19 cellular contexts compared by ENCODE assay signal in the genomic region with DNA sequence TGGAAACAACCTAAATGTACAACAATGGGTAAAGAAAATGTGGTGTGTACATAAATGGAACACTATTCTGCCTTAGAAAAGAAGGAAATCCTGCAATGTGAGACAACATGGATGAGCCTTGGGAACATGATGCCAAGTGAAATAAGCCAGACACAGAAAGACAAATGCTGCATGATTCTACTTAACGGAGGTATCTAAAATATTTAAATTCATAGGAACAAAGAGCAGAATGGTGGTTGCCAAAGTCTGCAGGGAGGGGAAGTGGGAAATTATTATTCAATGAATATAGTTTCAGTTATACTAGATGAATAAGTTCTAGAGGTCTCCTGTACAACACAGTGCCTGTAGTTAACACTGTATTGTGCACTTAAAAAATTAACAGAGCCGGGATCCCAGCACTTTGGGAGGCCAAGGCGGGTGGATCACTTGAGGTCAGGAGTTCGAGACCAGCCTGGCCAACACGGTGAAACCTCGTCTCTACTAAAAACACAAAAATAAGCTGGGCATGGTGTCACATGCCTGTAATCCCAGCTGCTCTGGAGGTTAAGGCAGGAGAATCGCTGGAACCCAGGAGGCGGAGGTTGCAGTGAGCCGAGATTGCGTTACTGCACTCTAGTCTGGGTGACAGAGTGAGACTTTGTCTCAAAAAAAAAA.
DNase-seq lines count a peak whose midpoint lies in the region; ATAC-seq, FAIRE-seq and TF ChIP-seq lines count a peak whose summit lies in the region.
"Had no signal": no experiment of that assay in that cellular context is flagged by ENCODE, and none has a peak within 500 bp of the region (broad histone marks: within the 10 kb centered on the region; RNA-seq: fewer than 3 reads in every experiment).

No MANE protein-coding gene starts in this region.

- no peak overlapping the region for H2AK5ac ChIP-seq in trophoblast cell (ENCODE audit: low read length)

- no peak for FAIRE-seq in endothelial cell of umbilical vein (lab: Jason Lieb, UNC)
- FAIRE-seq: HepG2 had no signal

- WGBS in trophoblast cell (ENCODE audit: extremely low coverage, insufficient coverage, insufficient read length): no CpG with 5 or more reads among the region's 10 CpGs

- CTCF ChIA-PET in endothelial cell of umbilical vein (lab: Charles Lee): no interaction called here

- H3K9me3 ChIP-seq in endothelial cell of umbilical vein (replicated peaks; ENCODE audit: control insufficient read depth, insufficient read depth, low read length) (no peaks in the 10 kb centered on the region), trophoblast cell (ENCODE audit: insufficient read depth, low read depth, low read length) (peaks cover 5% of the 10 kb centered on the region)

- peaks cover 2% of the 10 kb centered on the region for H3K79me1 ChIP-seq in trophoblast cell (ENCODE audit: low read length)

- H3K4me1 Mint-ChIP-seq in activated naive CD4-positive, alpha-beta T cell treated with anti-CD3 and anti-CD28 coated beads, Interleukin-2, amount 50 U/mL, for 24 hours: peaks cover 90% of the 10 kb centered on the region
- H3K4me1 Mint-ChIP-seq in activated T-helper 17 cell treated with anti-CD3 and anti-CD28 coated beads, Interleukin-2, amount 50 U/mL, for 72 hours: peaks cover 55% of the 10 kb centered on the region
- H3K4me1 Mint-ChIP-seq in CD14-positive monocyte: peaks cover 4% of the 10 kb centered on the region

- H3K27ac Mint-ChIP-seq in activated naive CD4-positive, alpha-beta T cell treated with anti-CD3 and anti-CD28 coated beads, Interleukin-2, amount 50 U/mL, for 24 hours: peak overlapping the region; percentile 93
- H3K27ac Mint-ChIP-seq in activated naive CD4-positive, alpha-beta T cell treated with anti-CD3 and anti-CD28 coated beads, Interleukin-2, amount 50 U/mL, for 72 hours: peak overlapping the region in 1 of 2 donors; percentile 58
- peak overlapping the region; percentile 58 for H3K27ac Mint-ChIP-seq in activated T-helper 17 cell treated with anti-CD3 and anti-CD28 coated beads, Interleukin-2, amount 50 U/mL, for 72 hours
- no peak overlapping the region for H3K27ac Mint-ChIP-seq in CD14-positive monocyte
- H3K27ac Mint-ChIP-seq: CD8-positive, alpha-beta T cell had no signal

- no peak overlapping the region for H3K23ac ChIP-seq in trophoblast cell (ENCODE audit: low read length)

- no peak overlapping the region for H4K8ac ChIP-seq in trophoblast cell (ENCODE audit: low read depth, low read length)

- H3K36me3 Mint-ChIP-seq in activated naive CD4-positive, alpha-beta T cell treated with anti-CD3 and anti-CD28 coated beads, Interleukin-2, amount 50 U/mL, for 24 hours: peaks cover 6% of the 10 kb centered on the region
- H3K36me3 Mint-ChIP-seq in activated naive CD4-positive, alpha-beta T cell treated with anti-CD3 and anti-CD28 coated beads, Interleukin-2, amount 50 U/mL, for 72 hours: peaks cover 0 to 41% of the 10 kb centered on the region in 2 donors
- H3K36me3 Mint-ChIP-seq in activated T-helper 17 cell treated with anti-CD3 and anti-CD28 coated beads, Interleukin-2, amount 50 U/mL, for 72 hours (ENCODE audit: low read depth): peaks cover 5% of the 10 kb centered on the region
- no peaks in the 10 kb centered on the region for H3K36me3 Mint-ChIP-seq in CD14-positive monocyte
- H3K36me3 Mint-ChIP-seq: CD8-positive, alpha-beta T cell had no signal

- H3K36me3 ChIP-seq in endothelial cell of umbilical vein (ENCODE audit: control insufficient read depth in 2 of 2, extremely low read depth in 1 of 2, insufficient read depth in 2 of 2, low read length in 2 of 2) (no peaks in the 10 kb centered on the region), trophoblast cell (ENCODE audit: control insufficient read depth in 1 of 2, insufficient read depth in 2 of 2, low read length in 2 of 2) (no peaks in the 10 kb centered on the region)
- H3K36me3 ChIP-seq: HAP-1 had no signal

- H2BK120ac ChIP-seq in trophoblast cell (ENCODE audit: insufficient read depth, low read length, poor library complexity): no peak overlapping the region

- H3K9me3 Mint-ChIP-seq in activated naive CD4-positive, alpha-beta T cell treated with anti-CD3 and anti-CD28 coated beads, Interleukin-2, amount 50 U/mL, for 24 hours: peaks cover 5% of the 10 kb centered on the region
- peaks cover 10 to 11% of the 10 kb centered on the region in 2 donors for H3K9me3 Mint-ChIP-seq in activated naive CD4-positive, alpha-beta T cell treated with anti-CD3 and anti-CD28 coated beads, Interleukin-2, amount 50 U/mL, for 72 hours
- H3K9me3 Mint-ChIP-seq in activated T-helper 17 cell treated with anti-CD3 and anti-CD28 coated beads, Interleukin-2, amount 50 U/mL, for 72 hours: no peaks in the 10 kb centered on the region
- H3K9me3 Mint-ChIP-seq in CD14-positive monocyte: peaks cover 12 to 41% (median 26%) of the 10 kb centered on the region in 7 donors

- H2BK5ac ChIP-seq in trophoblast cell (ENCODE audit: low read depth, low read length, poor library complexity): no peak overlapping the region

- no peak overlapping the region for H2BK12ac ChIP-seq in trophoblast cell (ENCODE audit: low read length)

- no peak overlapping the region for H3K4me2 ChIP-seq in endothelial cell of umbilical vein (ENCODE audit: insufficient read depth, low read length)
- no peak overlapping the region for H3K4me2 ChIP-seq in trophoblast cell (ENCODE audit: low read length)
- H3K4me2 ChIP-seq: PC-9 had no signal

- POLR2A ChIA-PET in endothelial cell of umbilical vein (lab: Charles Lee): no interaction called here

- H3K4me3 ChIP-seq in endothelial cell of umbilical vein (replicated peaks in 1 of 3; ENCODE audit: insufficient read depth in 1 of 3, low read depth in 1 of 3, low read length in 3 of 3): no peak overlapping the region
- H3K4me3 ChIP-seq in trophoblast cell (ENCODE audit: low read depth, low read length): no peak overlapping the region
- H3K4me3 ChIP-seq: HAP-1, PC-9 had no signal

- no peaks in the 10 kb centered on the region for H3K9me1 ChIP-seq in endothelial cell of umbilical vein (replicated peaks; ENCODE audit: control insufficient read depth, extremely low read depth, insufficient read depth, low read length)

- dilution Hi-C loops in endothelial cell of umbilical vein (cut with MboI; ENCODE audit: extremely low pct_ligation_motif_present, low sequenced_read_pairs): no loop called here

- H3K18ac ChIP-seq in trophoblast cell (ENCODE audit: low read length): no peak overlapping the region

- H4K12ac ChIP-seq in trophoblast cell (ENCODE audit: low read depth, low read length): no peak overlapping the region

- H3K27ac ChIP-seq in endothelial cell of umbilical vein (ENCODE audit: insufficient read depth, low read depth, low read length): no peak overlapping the region
- no peak overlapping the region for H3K27ac ChIP-seq in trophoblast cell (ENCODE audit: low read depth, low read length)
- H3K27ac ChIP-seq: PC-9 had no signal

- intact Hi-C loops in endothelial cell of umbilical vein (cut with micrococcal nuclease) (no loop called here), sciatic nerve (cut with DNase I) (no loop called here), CD14-positive monocyte (cut with micrococcal nuclease) (no loop called here)

- H3K27me3 ChIP-seq in endothelial cell of umbilical vein (ENCODE audit: control insufficient read depth in 2 of 2, insufficient read depth in 2 of 2, low read length in 2 of 2) (no peaks in the 10 kb centered on the region), trophoblast cell (ENCODE audit: insufficient read depth, low read length) (no peaks in the 10 kb centered on the region)

- no peak for DNase-seq in activated naive CD4-positive, alpha-beta T cell treated with anti-CD3 and anti-CD28 coated beads, Interleukin-2, amount 50 U/mL, for 72 hours (ENCODE audit: low spot score in 2 of 2)
- peak; percentile 59 for DNase-seq in endothelial cell of umbilical vein (ENCODE audit: low read depth, low spot score)
- DNase-seq in sciatic nerve (ENCODE audit: low spot score): no peak
- DNase-seq in trophoblast cell: no peak
- DNase-seq in CD14-positive monocyte (ENCODE audit: low spot score): no peak
- DNase-seq: ACHN; CD8-positive, alpha-beta T cell; EL; Kasumi-1; NCI-H1417; NCI-H1930; NCI-H2171; NCI-H446 treated with DMSO at 0.1 percent for 48 hours; NCI-H748 treated with DMSO at 0.1 percent for 48 hours; PC-9 had no signal

- TF ChIP-seq POLR2A in endothelial cell of umbilical vein (IDR thresholded peaks at IDR 0.05; ENCODE audit: low read depth, low read length): no peak

- H3K4ac ChIP-seq in trophoblast cell (ENCODE audit: low read depth, low read length): no peak overlapping the region

- H2AFZ ChIP-seq in endothelial cell of umbilical vein (ENCODE audit: low read depth, low read length) (no peak overlapping the region), trophoblast cell (ENCODE audit: insufficient read depth, low read length, poor library complexity) (no peak overlapping the region)
- H2AFZ ChIP-seq: PC-9 had no signal

- no TSS peak for BruUV-seq in endothelial cell of umbilical vein (replicated peaks; lab: Mats Ljungman, UMichigan)

- ATAC-seq in activated naive CD4-positive, alpha-beta T cell treated with anti-CD3 and anti-CD28 coated beads, Interleukin-2, amount 50 U/mL, for 72 hours: no peak
- ATAC-seq in activated T-helper 17 cell treated with anti-CD3 and anti-CD28 coated beads, Interleukin-2, amount 50 U/mL, for 72 hours (replicated peaks): peak; percentile 18
- ATAC-seq in sciatic nerve: no peak
- ATAC-seq: CD8-positive, alpha-beta T cell; HepG2 had no signal

- H3K27me3 Mint-ChIP-seq in activated naive CD4-positive, alpha-beta T cell treated with anti-CD3 and anti-CD28 coated beads, Interleukin-2, amount 50 U/mL, for 24 hours: no peaks in the 10 kb centered on the region
- H3K27me3 Mint-ChIP-seq in activated T-helper 17 cell treated with anti-CD3 and anti-CD28 coated beads, Interleukin-2, amount 50 U/mL, for 72 hours: no peaks in the 10 kb centered on the region
- H3K27me3 Mint-ChIP-seq in CD14-positive monocyte (ENCODE audit: low read depth in 3 of 3): peaks cover 7 to 20% (median 8%) of the 10 kb centered on the region in 3 donors

- H4K91ac ChIP-seq in trophoblast cell (ENCODE audit: low read depth, low read length): no peak overlapping the region

- no peaks in the 10 kb centered on the region for H4K20me1 ChIP-seq in endothelial cell of umbilical vein (replicated peaks; ENCODE audit: control insufficient read depth, extremely low read depth, insufficient read depth, low read length)

- H3K9ac ChIP-seq in endothelial cell of umbilical vein (replicated peaks; ENCODE audit: extremely low read depth, insufficient read depth, low read length) (no peak overlapping the region), trophoblast cell (ENCODE audit: low read length) (no peak overlapping the region)

- H3K4me1 ChIP-seq in endothelial cell of umbilical vein (ENCODE audit: control insufficient read depth, extremely low read depth, insufficient read depth, low read length) (peaks cover 7% of the 10 kb centered on the region), trophoblast cell (ENCODE audit: control insufficient read depth in 1 of 2, insufficient read depth in 2 of 2, low read length in 2 of 2) (peaks cover 0 to 6% of the 10 kb centered on the region in 2 experiments)

- no peak overlapping the region for H3K14ac ChIP-seq in trophoblast cell (ENCODE audit: low read length)

- H3K4me3 Mint-ChIP-seq in activated naive CD4-positive, alpha-beta T cell treated with anti-CD3 and anti-CD28 coated beads, Interleukin-2, amount 50 U/mL, for 24 hours: peak overlapping the region; percentile 40
- peak overlapping the region; percentile 76 for H3K4me3 Mint-ChIP-seq in activated T-helper 17 cell treated with anti-CD3 and anti-CD28 coated beads, Interleukin-2, amount 50 U/mL, for 72 hours
- no peak overlapping the region for H3K4me3 Mint-ChIP-seq in CD14-positive monocyte
- H3K4me3 Mint-ChIP-seq: CD8-positive, alpha-beta T cell had no signal

- H3K79me2 ChIP-seq in endothelial cell of umbilical vein (ENCODE audit: control insufficient read depth, insufficient read depth, low read length): no peaks in the 10 kb centered on the region
- no peaks in the 10 kb centered on the region for H3K79me2 ChIP-seq in trophoblast cell (ENCODE audit: control insufficient read depth, insufficient read depth, low read length, poor library complexity)

- TF ChIP-seq CTCF in endothelial cell of umbilical vein (IDR thresholded peaks at IDR 0.05; ENCODE audit: extremely low read depth in 1 of 2, insufficient read depth in 1 of 2, low read depth in 1 of 2, low read length in 2 of 2) (no peak), CD14-positive monocyte (IDR thresholded peaks at IDR 0.05) (no peak)

Comparison
In these comparisons a context has a peak if more than half of its experiments do, and no peak if none do; other contexts are left out.
1. H3K27ac Mint-ChIP-seq: peak in activated naive CD4-positive, alpha-beta T cell treated with anti-CD3 and anti-CD28 coated beads, Interleukin-2, amount 50 U/mL, for 24 hours (single experiment) and activated T-helper 17 cell treated with anti-CD3 and anti-CD28 coated beads, Interleukin-2, amount 50 U/mL, for 72 hours (single experiment); none in CD14-positive monocyte (0 of 7).
2. H3K4me3 Mint-ChIP-seq: peak in activated naive CD4-positive, alpha-beta T cell treated with anti-CD3 and anti-CD28 coated beads, Interleukin-2, amount 50 U/mL, for 24 hours (single experiment) and activated T-helper 17 cell treated with anti-CD3 and anti-CD28 coated beads, Interleukin-2, amount 50 U/mL, for 72 hours (single experiment); none in CD14-positive monocyte (0 of 2).